ENCODE assay signal across 25 cellular contexts in the genomic region with DNA sequence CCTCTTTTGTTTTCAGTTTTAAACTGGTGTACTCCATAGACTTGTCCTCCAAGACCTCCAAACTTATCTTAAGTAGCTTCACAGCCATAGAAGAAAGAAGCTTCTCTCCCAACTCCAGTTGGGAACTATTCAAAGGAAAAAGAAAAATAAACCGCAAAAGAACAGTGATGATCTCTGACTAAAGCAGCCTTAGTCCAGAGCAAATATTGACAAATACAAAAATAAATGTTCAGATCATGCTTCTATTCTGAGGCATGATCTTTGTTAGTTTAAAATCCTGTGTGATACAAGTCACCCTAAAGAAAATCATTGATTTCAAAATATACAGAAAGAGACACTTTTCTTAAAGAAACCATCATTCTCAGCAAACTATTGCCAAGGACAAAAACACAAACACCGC.
"Had no signal": no experiment of that assay in that cellular context is flagged by ENCODE, and none has a peak within 500 bp of the region (broad histone marks: within the 10 kb centered on the region; RNA-seq: fewer than 3 reads in every experiment).

No MANE protein-coding gene starts in this region.

- H2AFZ ChIP-seq: hepatocyte, neural progenitor cell had no signal

- H3K79me2 ChIP-seq: hepatocyte had no signal

- ATAC-seq: left cardiac atrium; left lung; lower lobe of right lung; naive thymus-derived CD8-positive, alpha-beta T cell; sciatic nerve; stimulated activated naive B cell treated with anti-CD40 and anti-IgM and Interleukin-4, amounts not matched to agents 10 μg/mL and 1 μg/mL and 100 μg/mL, for 72 hours; stimulated activated naive CD8-positive, alpha-beta T cell treated with anti-CD3 and anti-CD28 coated beads, Interleukin-15, Interleukin-2, amounts not matched to agents 100 U/mL and 50 U/mL, for 24 hours had no signal

- H3K27ac ChIP-seq: hepatocyte, left lung, lower lobe of right lung, neural progenitor cell, ovary, skin epidermis, stomach, suprapubic skin, tibial nerve, uterus had no signal

- DNase-seq: kidney glomerular epithelial cell; left cardiac atrium; left lung; lower lobe of right lung; mammary epithelial cell; mesenchymal stem cell; naive thymus-derived CD8-positive, alpha-beta T cell; nephron progenitor cell; ovary; stimulated activated CD4-positive, alpha-beta T cell treated with anti-CD3 and anti-CD28 coated beads, Interleukin-12 subunit alpha, Interleukin-12 subunit beta, amount 100 ng/mL, for 4 hours; stimulated activated CD4-positive, alpha-beta T cell treated with anti-CD3 and anti-CD28 coated beads, Interleukin-15, amount 100 ng/mL, for 24 hours; stimulated activated CD4-positive, alpha-beta T cell treated with anti-CD3 and anti-CD28 coated beads, Interleukin-2, amount 100 ng/mL, for 24 hours; stimulated activated CD4-positive, alpha-beta T cell treated with anti-CD3 and anti-CD28 coated beads, Interleukin-4, amount 100 ng/mL, for 1 hour; stimulated activated naive B cell treated with anti-CD40 and anti-IgM and Interleukin-4, amounts not matched to agents 10 μg/mL and 1 μg/mL and 100 μg/mL, for 72 hours; stimulated activated naive CD8-positive, alpha-beta T cell treated with anti-CD3 and anti-CD28 coated beads, Interleukin-15, Interleukin-2, amounts not matched to agents 100 U/mL and 50 U/mL, for 24 hours; stomach; uterus had no signal

- H3K9ac ChIP-seq: neural progenitor cell had no signal

- H3K9me3 ChIP-seq: lower lobe of right lung, ovary, right atrium auricular region, suprapubic skin, uterus had no signal

- H3K4me3 ChIP-seq: hepatocyte, left lung, lower lobe of right lung, neural progenitor cell, ovary, right atrium auricular region, skin epidermis, stomach, suprapubic skin, tibial nerve, uterus had no signal

- H3K4me1 ChIP-seq: left lung, lower lobe of right lung, neural progenitor cell, right atrium auricular region, stomach, suprapubic skin, tibial nerve, uterus had no signal

- H3K36me3 ChIP-seq: left lung, lower lobe of right lung, neural progenitor cell, ovary, stomach, suprapubic skin, tibial nerve, uterus had no signal

- FAIRE-seq: keratinocyte had no signal

- H3K27me3 ChIP-seq: hepatocyte, left lung, neural progenitor cell, ovary, right atrium auricular region, stomach, suprapubic skin, tibial nerve, uterus had no signal

- H3K4me2 ChIP-seq: hepatocyte, neural progenitor cell had no signal
